Comparison of ENCODE assay signal across 20 cellular contexts in the genomic region with DNA sequence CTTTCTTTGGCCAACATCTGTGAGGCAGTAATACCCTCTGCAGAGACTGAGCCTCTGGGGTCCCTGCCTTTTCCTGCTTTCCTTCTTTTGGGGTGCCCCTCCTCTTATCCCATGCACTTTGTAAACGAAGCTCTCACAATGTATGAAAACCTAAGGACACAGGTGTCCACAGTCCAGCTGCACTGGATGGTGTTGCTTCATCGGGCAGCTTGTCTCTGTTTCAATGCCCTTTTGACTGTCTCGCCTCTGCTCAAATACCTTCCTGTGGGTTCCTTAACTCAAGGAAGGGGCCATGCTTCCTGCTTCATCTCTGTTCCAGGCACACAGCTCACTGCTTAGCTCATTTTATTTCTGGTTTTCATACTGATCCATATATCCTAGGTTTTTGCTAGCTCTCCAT. TPM values are rescaled to one million over a fixed set of nuclear protein-coding genes. Genes with fewer than 3 reads are reported as not detected.
"Had no signal": no experiment of that assay in that cellular context is flagged by ENCODE, and none has a peak within 500 bp of the region (broad histone marks: within the 10 kb centered on the region; RNA-seq: fewer than 3 reads in every experiment).

No MANE protein-coding gene starts in this region.

- H3K9me3 ChIP-seq: ascending aorta, breast epithelium had no signal

- H3K27me3 Mint-ChIP-seq: naive B cell; stimulated activated naive B cell treated with anti-CD40 and anti-IgM and Interleukin-4, amounts not matched to agents 10 μg/mL and 1 μg/mL and 100 μg/mL, for 72 hours had no signal

- H3K4me3 Mint-ChIP-seq: naive B cell; stimulated activated naive B cell treated with anti-CD40 and anti-IgM and Interleukin-4, amounts not matched to agents 10 μg/mL and 1 μg/mL and 100 μg/mL, for 72 hours had no signal

- H3K27ac Mint-ChIP-seq: stimulated activated naive B cell treated with anti-CD40 and anti-IgM and Interleukin-4, amounts not matched to agents 10 μg/mL and 1 μg/mL and 100 μg/mL, for 72 hours had no signal

- DNase-seq: activated CD4-positive, alpha-beta T cell treated with anti-CD3 and anti-CD28 coated beads for 1 hour; activated CD4-positive, alpha-beta T cell treated with anti-CD3 and anti-CD28 coated beads, Interleukin-2, amount 50 U/mL, for 4 hours; activated gamma-delta T cell; activated T-cell treated with anti-CD3 and anti-CD28 coated beads, Interleukin-2, amount 50 U/mL, for 48 hours; dermis blood vessel endothelial cell; gastrocnemius medialis; heart left ventricle; naive B cell; retina; stimulated activated CD4-positive, alpha-beta T cell treated with anti-CD3 and anti-CD28 coated beads, Interleukin-2, amount 100 ng/mL, for 48 hours; stimulated activated naive B cell treated with anti-CD40 and anti-IgM and Interleukin-4, amounts not matched to agents 10 μg/mL and 1 μg/mL and 100 μg/mL, for 72 hours; substantia nigra; T1000; transverse colon had no signal

- H3K27ac ChIP-seq: parathyroid adenoma had no signal

- H3K4me3 ChIP-seq: ascending aorta, gastrocnemius medialis, heart left ventricle, transverse colon had no signal

- H3K4me1 ChIP-seq: breast epithelium, parathyroid adenoma had no signal

- H3K36me3 ChIP-seq: breast epithelium, transverse colon had no signal

- ATAC-seq: gastrocnemius medialis; stimulated activated naive B cell treated with anti-CD40 and anti-IgM and Interleukin-4, amounts not matched to agents 10 μg/mL and 1 μg/mL and 100 μg/mL, for 72 hours had no signal

- H3K27me3 ChIP-seq: ascending aorta, breast epithelium, gastrocnemius medialis, heart left ventricle, transverse colon had no signal

RNA-seq across cellular contexts. Expression of a gene that starts 26.1 kb away (rescaled TPM):
- total RNA-seq: dermis blood vessel endothelial cell, epithelial cell of proximal tubule, gastrocnemius medialis, lung microvascular endothelial cell, mononuclear cell had no signal
